Comparison of ENCODE assay signal across 29 cellular contexts in genomic region chr6:130973521-130974277, GRCh38.
"Had no signal": no experiment of that assay in that cellular context is flagged by ENCODE, and none has a peak within 500 bp of the region (broad histone marks: within the 10 kb centered on the region; RNA-seq: fewer than 3 reads in every experiment).

No MANE protein-coding gene starts in this region.

- H3K27ac ChIP-seq: ascending aorta, cardiac muscle cell, coronary artery, dorsolateral prefrontal cortex, pancreas, psoas muscle, suprapubic skin, tibial artery had no signal

- H3K9me3 ChIP-seq: ascending aorta, pancreas, psoas muscle, suprapubic skin, tibial artery had no signal

- FAIRE-seq: endothelial cell of umbilical vein, pancreas had no signal

- H3K9me3 Mint-ChIP-seq: activated T-cell treated with anti-CD3 and anti-CD28 coated beads, Interleukin-2, amount 50 U/mL, for 72 hours had no signal

- H3K27me3 ChIP-seq: ascending aorta, cardiac muscle cell, dorsolateral prefrontal cortex, pancreas, suprapubic skin, tibial artery had no signal

- DNase-seq: activated CD4-positive, alpha-beta T cell treated with anti-CD3 and anti-CD28 coated beads for 36 hours; activated CD4-positive, CD25-positive, alpha-beta regulatory T cell; activated effector memory CD4-positive, alpha-beta T cell treated with Interleukin-2 at 50 U/mL for 16 hours; activated naive CD4-positive, alpha-beta T cell treated with Interleukin-2 at 50 U/mL for 16 hours; activated T-cell treated with anti-CD3 and anti-CD28 coated beads for 4 hours; activated T-cell treated with anti-CD3 and anti-CD28 coated beads, Interleukin-2, amount 50 U/mL, for 72 hours; cerebellar nuclear complex; dorsolateral prefrontal cortex; effector memory CD4-positive, alpha-beta T cell; foreskin fibroblast; head of caudate nucleus; hippocampal formation; midbrain; naive thymus-derived CD4-positive, alpha-beta T cell; nucleus accumbens; pancreas; psoas muscle; stimulated activated CD4-positive, alpha-beta T cell treated with anti-CD3 and anti-CD28 coated beads, Interleukin-15, amount 100 ng/mL, for 24 hours; stimulated activated CD4-positive, alpha-beta T cell treated with anti-CD3 and anti-CD28 coated beads, Interleukin-2, amount 100 ng/mL, for 24 hours; stimulated activated naive CD4-positive, alpha-beta T cell; T-helper 2 cell; tibial artery had no signal

- H3K4me3 Mint-ChIP-seq: activated CD4-positive, alpha-beta T cell treated with anti-CD3 and anti-CD28 coated beads for 36 hours; activated naive CD8-positive, alpha-beta T cell; activated T-cell treated with anti-CD3 and anti-CD28 coated beads, Interleukin-2, amount 50 U/mL, for 72 hours; brain; naive thymus-derived CD4-positive, alpha-beta T cell had no signal

- H3K36me3 ChIP-seq: ascending aorta, cardiac muscle cell, pancreas, suprapubic skin, tibial artery had no signal

- H3K4me1 ChIP-seq: suprapubic skin had no signal

- H3K4me3 ChIP-seq: ascending aorta, cardiac muscle cell, coronary artery, dorsolateral prefrontal cortex, pancreas, psoas muscle, suprapubic skin, tibial artery had no signal

- ATAC-seq: activated CD4-positive, alpha-beta T cell treated with anti-CD3 and anti-CD28 coated beads for 36 hours; activated T-cell treated with anti-CD3 and anti-CD28 coated beads, Interleukin-2, amount 50 U/mL, for 72 hours; naive thymus-derived CD4-positive, alpha-beta T cell; pancreas; psoas muscle had no signal

- H3K27me3 Mint-ChIP-seq: activated naive CD8-positive, alpha-beta T cell; brain; naive thymus-derived CD4-positive, alpha-beta T cell had no signal

- H3K4me1 Mint-ChIP-seq: naive thymus-derived CD4-positive, alpha-beta T cell had no signal

- H3K27ac Mint-ChIP-seq: activated CD4-positive, alpha-beta T cell treated with anti-CD3 and anti-CD28 coated beads for 36 hours; activated naive CD8-positive, alpha-beta T cell; activated T-cell treated with anti-CD3 and anti-CD28 coated beads, Interleukin-2, amount 50 U/mL, for 72 hours; brain; naive thymus-derived CD4-positive, alpha-beta T cell had no signal

- H3K36me3 Mint-ChIP-seq: brain had no signal
